Comparison of ENCODE assay signal across 1 cellular context in the genomic region with DNA sequence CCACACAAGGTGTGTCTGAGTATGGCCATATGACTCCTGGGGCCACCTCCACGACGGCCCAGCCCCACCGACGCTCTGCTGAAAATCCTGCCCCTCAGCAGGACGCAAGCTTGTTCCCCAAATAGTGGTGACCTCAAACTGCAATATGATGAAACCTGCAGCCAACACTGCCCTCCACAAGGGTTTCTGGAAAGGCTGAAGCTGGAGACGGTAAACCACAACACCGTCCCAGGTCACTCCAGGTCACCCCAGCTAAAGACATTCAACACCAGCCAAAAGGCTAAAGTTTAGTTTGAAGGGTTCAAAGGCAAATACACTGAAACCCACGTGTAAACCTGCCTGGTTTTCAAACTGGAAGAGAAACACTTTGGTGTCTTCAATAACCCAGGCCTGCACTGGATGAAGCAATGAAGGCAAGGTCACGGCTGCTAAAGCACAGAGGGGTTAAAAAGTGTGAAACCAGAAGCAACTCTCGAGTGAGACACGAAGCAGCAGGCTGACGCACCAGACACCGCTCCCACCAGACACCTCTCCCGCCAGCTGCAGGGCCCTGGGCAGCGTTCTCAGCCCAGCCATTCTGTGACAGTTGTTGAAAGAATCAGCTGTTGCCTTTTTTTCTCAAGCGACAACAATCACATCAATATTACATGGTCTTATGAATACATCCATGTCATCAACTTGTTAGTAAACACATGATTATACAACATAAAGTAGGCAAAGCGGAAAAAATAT.
TF ChIP-seq lines count a peak whose summit lies in the region.

No MANE protein-coding gene starts in this region.

TF ChIP-seq in K562, 482 proteins besides CTCF, POLR2A, EP300 and RAD21 (continued from another document and continues in another):
- TF ChIP-seq, protein P1, sequence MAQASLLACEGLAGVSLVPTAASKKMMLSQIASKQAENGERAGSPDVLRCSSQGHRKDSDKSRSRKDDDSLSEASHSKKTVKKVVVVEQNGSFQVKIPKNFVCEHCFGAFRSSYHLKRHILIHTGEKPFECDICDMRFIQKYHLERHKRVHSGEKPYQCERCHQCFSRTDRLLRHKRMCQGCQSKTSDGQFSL (CRISPR knock-in tag; IDR thresholded peaks at IDR 0.05): no peak
- TF ChIP-seq, protein P1 (tag; IDR thresholded peaks at IDR 0.05): no peak
- TF ChIP-seq ZNF174 (CRISPR knock-in tag; IDR thresholded peaks at IDR 0.05) (no peak), HDGF (IDR thresholded peaks at IDR 0.05) (no peak), HMG20B (CRISPR knock-in tag; IDR thresholded peaks at IDR 0.05) (no peak), CTBP1 (IDR thresholded peaks at IDR 0.05; ENCODE audit: borderline replicate concordance) (peak; percentile 77; the same call in 1 of the 2 replicates), ARNT (IDR thresholded peaks at IDR 0.05) (0 out of 4 replicates have a peak, but pooled peaks of 1 of the 2 experiments have one; percentile 39), MAZ (CRISPR knock-in tag; conservative IDR thresholded peaks at IDR 0.05 in 1 of 2, IDR thresholded peaks at IDR 0.05 in 1 of 2) (peak; percentile 24 to 87; a peak in 3 of 4 replicates), LARP7 (IDR thresholded peaks at IDR 0.05) (no peak), SRSF7 (optimal IDR thresholded peaks at IDR 0.05; ENCODE audit: low read depth, low read length) (no peak), ATF3 (IDR thresholded peaks at IDR 0.05) (peak; percentile 91), ATF3 (CRISPR knock-in tag; conservative IDR thresholded peaks at IDR 0.05) (no peak), KLF16 (IDR thresholded peaks at IDR 0.05) (no peak), GTF2E2 (tag; IDR thresholded peaks at IDR 0.05) (no peak), JUNB (CRISPR knock-in tag; conservative IDR thresholded peaks at IDR 0.05) (no peak), JUN (IDR thresholded peaks at IDR 0.05; ENCODE audit: borderline replicate concordance, low read depth, low read length) (peak; percentile 83), JUN (CRISPR knock-in tag; IDR thresholded peaks at IDR 0.05; ENCODE audit: borderline replicate concordance) (peak; percentile 100), POLR2G (IDR thresholded peaks at IDR 0.05; ENCODE audit: low read depth, low read length) (peak; percentile 18; the same call in 1 of the 2 replicates), PCBP1 (IDR thresholded peaks at IDR 0.05; ENCODE audit: low read depth, low read length, poor library complexity, severe bottlenecking) (no peak), DLX4 (CRISPR knock-in tag; IDR thresholded peaks at IDR 0.05) (no peak), ZKSCAN1 (IDR thresholded peaks at IDR 0.05; ENCODE audit: low read depth, low read length) (no peak), ELF4 (CRISPR knock-in tag; IDR thresholded peaks at IDR 0.05) (no peak; the same call in 1 of the 2 replicates), ZBTB33 (CRISPR knock-in tag; IDR thresholded peaks at IDR 0.05) (peak; percentile 87), ZBTB43 (CRISPR knock-in tag; IDR thresholded peaks at IDR 0.05) (no peak), ZBTB17 (CRISPR knock-in tag; IDR thresholded peaks at IDR 0.05) (no peak), TBP (optimal IDR thresholded peaks at IDR 0.05; ENCODE audit: low read depth, low read length) (no peak), SETDB1 (IDR thresholded peaks at IDR 0.05; ENCODE audit: low read length) (no peak), BDP1 (IDR thresholded peaks at IDR 0.05; ENCODE audit: insufficient read depth, insufficient read length) (no peak), ZNF146 (CRISPR knock-in tag; IDR thresholded peaks at IDR 0.05; ENCODE audit: unreplicated experiment) (no peak), GTF3C2 (IDR thresholded peaks at IDR 0.05; ENCODE audit: borderline replicate concordance, extremely low read depth, insufficient read length) (no peak), ESRRB (CRISPR knock-in tag; IDR thresholded peaks at IDR 0.05; ENCODE audit: borderline replicate concordance) (no peak), ZNF583 (CRISPR knock-in tag; IDR thresholded peaks at IDR 0.05) (0 out of 2 replicates have a peak, but pooled peaks have one; percentile 49), GABPB1 (CRISPR knock-in tag; IDR thresholded peaks at IDR 0.05) (peak; percentile 47; the same call in 1 of the 2 replicates), ZFP91 (CRISPR knock-in tag; IDR thresholded peaks at IDR 0.05) (no peak), TSC22D4 (tag; IDR thresholded peaks at IDR 0.05) (no peak), HNRNPLL (IDR thresholded peaks at IDR 0.05; ENCODE audit: low read depth, low read length, poor library complexity, severe bottlenecking) (no peak), MAFK (IDR thresholded peaks at IDR 0.05; ENCODE audit: low read length) (no peak), ZBTB8A (IDR thresholded peaks at IDR 0.05; ENCODE audit: partially characterized antibody) (no peak), CBX1 (IDR thresholded peaks at IDR 0.05; ENCODE audit: low read depth) (no peak), ZNF324 (CRISPR knock-in tag; IDR thresholded peaks at IDR 0.05) (no peak), ZNF217 (CRISPR knock-in tag; IDR thresholded peaks at IDR 0.05) (no peak)
- TF ChIP-seq, protein P2, sequence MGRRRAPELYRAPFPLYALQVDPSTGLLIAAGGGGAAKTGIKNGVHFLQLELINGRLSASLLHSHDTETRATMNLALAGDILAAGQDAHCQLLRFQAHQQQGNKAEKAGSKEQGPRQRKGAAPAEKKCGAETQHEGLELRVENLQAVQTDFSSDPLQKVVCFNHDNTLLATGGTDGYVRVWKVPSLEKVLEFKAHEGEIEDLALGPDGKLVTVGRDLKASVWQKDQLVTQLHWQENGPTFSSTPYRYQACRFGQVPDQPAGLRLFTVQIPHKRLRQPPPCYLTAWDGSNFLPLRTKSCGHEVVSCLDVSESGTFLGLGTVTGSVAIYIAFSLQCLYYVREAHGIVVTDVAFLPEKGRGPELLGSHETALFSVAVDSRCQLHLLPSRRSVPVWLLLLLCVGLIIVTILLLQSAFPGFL (CRISPR knock-in tag; IDR thresholded peaks at IDR 0.05): no peak
- TF ChIP-seq, protein P3, sequence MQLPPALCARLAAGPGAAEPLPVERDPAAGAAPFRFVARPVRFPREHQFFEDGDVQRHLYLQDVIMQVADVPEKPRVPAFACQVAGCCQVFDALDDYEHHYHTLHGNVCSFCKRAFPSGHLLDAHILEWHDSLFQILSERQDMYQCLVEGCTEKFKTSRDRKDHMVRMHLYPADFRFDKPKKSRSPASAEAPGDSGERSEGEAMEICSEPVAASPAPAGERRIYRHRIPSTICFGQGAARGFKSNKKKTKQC (CRISPR knock-in tag; IDR thresholded peaks at IDR 0.05): no peak
- TF ChIP-seq, protein P4, sequence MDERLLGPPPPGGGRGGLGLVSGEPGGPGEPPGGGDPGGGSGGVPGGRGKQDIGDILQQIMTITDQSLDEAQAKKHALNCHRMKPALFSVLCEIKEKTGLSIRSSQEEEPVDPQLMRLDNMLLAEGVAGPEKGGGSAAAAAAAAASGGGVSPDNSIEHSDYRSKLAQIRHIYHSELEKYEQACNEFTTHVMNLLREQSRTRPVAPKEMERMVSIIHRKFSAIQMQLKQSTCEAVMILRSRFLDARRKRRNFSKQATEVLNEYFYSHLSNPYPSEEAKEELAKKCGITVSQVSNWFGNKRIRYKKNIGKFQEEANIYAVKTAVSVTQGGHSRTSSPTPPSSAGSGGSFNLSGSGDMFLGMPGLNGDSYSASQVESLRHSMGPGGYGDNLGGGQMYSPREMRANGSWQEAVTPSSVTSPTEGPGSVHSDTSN (CRISPR knock-in tag; IDR thresholded peaks at IDR 0.05; ENCODE audit: low read depth): no peak
- TF ChIP-seq, protein P4 (tag; conservative IDR thresholded peaks at IDR 0.05; ENCODE audit: low read depth): no peak
- TF ChIP-seq, protein P5, sequence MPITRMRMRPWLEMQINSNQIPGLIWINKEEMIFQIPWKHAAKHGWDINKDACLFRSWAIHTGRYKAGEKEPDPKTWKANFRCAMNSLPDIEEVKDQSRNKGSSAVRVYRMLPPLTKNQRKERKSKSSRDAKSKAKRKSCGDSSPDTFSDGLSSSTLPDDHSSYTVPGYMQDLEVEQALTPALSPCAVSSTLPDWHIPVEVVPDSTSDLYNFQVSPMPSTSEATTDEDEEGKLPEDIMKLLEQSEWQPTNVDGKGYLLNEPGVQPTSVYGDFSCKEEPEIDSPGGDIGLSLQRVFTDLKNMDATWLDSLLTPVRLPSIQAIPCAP (CRISPR knock-in tag; IDR thresholded peaks at IDR 0.05; ENCODE audit: borderline replicate concordance): no peak
